In genomic region chr6:42880871-42881270, GRCh38 we compare ENCODE assay signal across 9 cellular contexts. TPM values are rescaled to one million over a fixed set of nuclear protein-coding genes. Genes with fewer than 3 reads are reported as not detected.
A peak's percentile ranks its signal among the peaks of the same experiment; 100 is the strongest.
DNase-seq lines count a peak whose midpoint lies in the region; ATAC-seq and TF ChIP-seq lines count a peak whose summit lies in the region.
"Not testable (repeated sequence)": the region's sequence is repeated elsewhere in the genome, so short reads cannot be mapped to it uniquely, and the experiment has no call there.
"Had no signal": no experiment of that assay in that cellular context is flagged by ENCODE, and none has a peak within 500 bp of the region (broad histone marks: within the 10 kb centered on the region; RNA-seq: fewer than 3 reads in every experiment).

No MANE protein-coding gene starts in this region.

- not testable (repeated sequence) for H2BK15ac ChIP-seq in mesenchymal stem cell (ENCODE audit: low read depth, poor library complexity, severe bottlenecking)

- not testable (repeated sequence) for H3K18ac ChIP-seq in mesenchymal stem cell (ENCODE audit: low read depth in 1 of 2, low read length in 2 of 2)

- H2AFZ ChIP-seq in mesenchymal stem cell (ENCODE audit: low read depth, low read length) = not testable (repeated sequence)

- DNase-seq in NAMALWA (ENCODE audit: low spot score) = peak; percentile 59
- not testable (repeated sequence) for DNase-seq in activated CD4-positive, alpha-beta T cell treated with anti-CD3 and anti-CD28 coated beads for 36 hours; fibroblast of mammary gland (ENCODE audit: low read depth); mesenchymal stem cell

- not testable (repeated sequence) for H3K9me3 ChIP-seq in mesenchymal stem cell (ENCODE audit: control insufficient read depth, low read length)

- TF ChIP-seq CTCF in brain (conservative IDR thresholded peaks at IDR 0.05); fibroblast of mammary gland (conservative IDR thresholded peaks at IDR 0.05; ENCODE audit: control insufficient read depth, insufficient read depth, low read depth, low read length): not testable (repeated sequence)

- not testable (repeated sequence) for H4K8ac ChIP-seq in mesenchymal stem cell (ENCODE audit: low read length)

- H2BK12ac ChIP-seq in mesenchymal stem cell (ENCODE audit: low read length in 2 of 2) = not testable (repeated sequence)

- not testable (repeated sequence) for H3K14ac ChIP-seq in mesenchymal stem cell (ENCODE audit: low read length in 2 of 2)

- POLR2A ChIA-PET in activated CD4-positive, alpha-beta T cell treated with anti-CD3 and anti-CD28 coated beads for 36 hours (lab: Charles Lee) = interaction anchor here (0.6 to 3.3 kb wide), 5 partner anchors 8 to 155 kb away, joined by 3 to 16 read pairs (median 4); partner anchors contain the start of genes PPP2R5D and TBCC

- CTCF ChIA-PET in activated CD4-positive, alpha-beta T cell treated with anti-CD3 and anti-CD28 coated beads for 36 hours (lab: Charles Lee) = interaction anchor here (1.1 to 1.8 kb wide), 2 partner anchors 9 to 155 kb away, joined by 5 read pairs; a partner anchor contains a TSS

- peak overlapping the region; percentile 100 for H3K27ac Mint-ChIP-seq in activated CD4-positive, alpha-beta T cell treated with anti-CD3 and anti-CD28 coated beads for 36 hours
- H3K27ac Mint-ChIP-seq in brain = peak overlapping the region; percentile 98 to 100 (median 99)

- not testable (repeated sequence) for H3K9me3 Mint-ChIP-seq in activated CD4-positive, alpha-beta T cell treated with anti-CD3 and anti-CD28 coated beads for 36 hours (ENCODE audit: low read depth); brain

- not testable (repeated sequence) for H4K91ac ChIP-seq in mesenchymal stem cell (ENCODE audit: low read length)

- peaks cover 43% of the 10 kb centered on the region for H3K36me3 Mint-ChIP-seq in activated CD4-positive, alpha-beta T cell treated with anti-CD3 and anti-CD28 coated beads for 36 hours (ENCODE audit: low read depth)
- H3K36me3 Mint-ChIP-seq in brain = peaks cover 35% of the 10 kb centered on the region

- H3K27me3 ChIP-seq in mesenchymal stem cell (ENCODE audit: control insufficient read depth in 1 of 2, insufficient read depth in 1 of 2, low read length in 2 of 2); rectal smooth muscle tissue (ENCODE audit: control insufficient read depth, insufficient read depth, low read length): not testable (repeated sequence)

- not testable (repeated sequence) for H3K4ac ChIP-seq in mesenchymal stem cell (ENCODE audit: low read depth in 1 of 2, low read length in 2 of 2)

- H3K79me1 ChIP-seq in mesenchymal stem cell (replicated peaks; ENCODE audit: low read length, poor library complexity, severe bottlenecking) = not testable (repeated sequence)

- H2BK5ac ChIP-seq in mesenchymal stem cell (ENCODE audit: low read depth, low read length, poor library complexity, severe bottlenecking) = not testable (repeated sequence)

- H3K36me3 ChIP-seq in mesenchymal stem cell (ENCODE audit: control insufficient read depth in 1 of 2, insufficient read depth in 2 of 2, low read depth in 1 of 2, low read length in 2 of 2) (peaks cover 32 to 42% of the 10 kb centered on the region in 2 experiments), rectal smooth muscle tissue (ENCODE audit: control insufficient read depth, insufficient read depth, low read length) (peaks cover 21% of the 10 kb centered on the region)
- H3K36me3 ChIP-seq in urinary bladder (ENCODE audit: insufficient read depth) = not testable (repeated sequence)

- H3K23ac ChIP-seq in mesenchymal stem cell (ENCODE audit: low read length in 2 of 2) = not testable (repeated sequence)

- intact Hi-C loops in activated CD4-positive, alpha-beta T cell treated with anti-CD3 and anti-CD28 coated beads for 36 hours (cut with DNase I, micrococcal nuclease) = loop anchor here in 1 of 2 experiments (1.0 kb wide), 1 partner anchor 9 kb away; a partner anchor contains a TSS

- peaks cover 26% of the 10 kb centered on the region for H3K4me1 Mint-ChIP-seq in activated CD4-positive, alpha-beta T cell treated with anti-CD3 and anti-CD28 coated beads for 36 hours
- peaks cover 32% of the 10 kb centered on the region for H3K4me1 Mint-ChIP-seq in brain

- 98% methylated on average over 12 of the region's 12 CpGs for WGBS in mesenchymal stem cell
- 90% methylated on average over 12 of the region's 12 CpGs for WGBS in urinary bladder

- H3K9ac ChIP-seq in mesenchymal stem cell (ENCODE audit: low read length) (peak overlapping the region; percentile 96), rectal smooth muscle tissue (ENCODE audit: low read length) (peak overlapping the region; percentile 40)

- H2BK120ac ChIP-seq in mesenchymal stem cell (ENCODE audit: low read depth, low read length) = not testable (repeated sequence)

- H3K4me3 ChIP-seq in GM08714 (ENCODE audit: low read length) (peak overlapping the region; percentile 96), fibroblast of mammary gland (ENCODE audit: control insufficient read depth, low read depth, low read length) (peak overlapping the region; percentile 97), mesenchymal stem cell (ENCODE audit: insufficient read depth in 1 of 2, low read depth in 1 of 2, low read length in 2 of 2) (peak overlapping the region in 1 of 2 experiments; percentile 91), rectal smooth muscle tissue (ENCODE audit: low read length) (peak overlapping the region; percentile 98), urinary bladder (ENCODE audit: low read depth, low read length) (peak overlapping the region; percentile 3)

- not testable (repeated sequence) for H2AK5ac ChIP-seq in mesenchymal stem cell (ENCODE audit: low read length, severe bottlenecking)

- H3K27me3 Mint-ChIP-seq in activated CD4-positive, alpha-beta T cell treated with anti-CD3 and anti-CD28 coated beads for 36 hours; brain: not testable (repeated sequence)

- peak overlapping the region; percentile 99 for H3K4me3 Mint-ChIP-seq in activated CD4-positive, alpha-beta T cell treated with anti-CD3 and anti-CD28 coated beads for 36 hours
- peak overlapping the region; percentile 92 to 97 (median 97) for H3K4me3 Mint-ChIP-seq in brain

- ATAC-seq in activated CD4-positive, alpha-beta T cell treated with anti-CD3 and anti-CD28 coated beads for 36 hours = not testable (repeated sequence)

- H3K4me1 ChIP-seq in mesenchymal stem cell (ENCODE audit: control insufficient read depth, insufficient read depth, low read depth, low read length); rectal smooth muscle tissue (ENCODE audit: control insufficient read depth, insufficient read depth, low read length); urinary bladder (ENCODE audit: insufficient read depth): not testable (repeated sequence)

- peak overlapping the region; percentile 66 for H3K4me2 ChIP-seq in mesenchymal stem cell (ENCODE audit: low read length, poor library complexity, severe bottlenecking)

- not testable (repeated sequence) for H3K27ac ChIP-seq in mesenchymal stem cell (ENCODE audit: low read length, poor library complexity, severe bottlenecking); urinary bladder (ENCODE audit: low read depth)
- H3K27ac ChIP-seq in rectal smooth muscle tissue (ENCODE audit: low read depth, low read length) = peak overlapping the region; percentile 98

RNA-seq across cellular contexts. Expression of gene RPL7L1, which starts 1.5 kb away (rescaled TPM):
- 100 to 1,000 TPM; 124 to 152 TPM for total RNA-seq in activated CD4-positive, alpha-beta T cell treated with anti-CD3 and anti-CD28 coated beads for 36 hours
- 116 TPM for polyA plus RNA-seq in brain (ENCODE audit: insufficient read depth, low read depth, low replicate concordance)
- polyA plus RNA-seq in mesenchymal stem cell (2013, experiment 1 of 2) = 58.1 TPM
- 59.5 TPM for polyA plus RNA-seq in mesenchymal stem cell (2013, experiment 2 of 2)
- 96.9 TPM for total RNA-seq in urinary bladder
- 48.8 TPM for polyA plus RNA-seq in urinary bladder

RNA-seq across cellular contexts. Expression of gene PTCRA, which starts 35.0 kb away (rescaled TPM):
- not detected for total RNA-seq in activated CD4-positive, alpha-beta T cell treated with anti-CD3 and anti-CD28 coated beads for 36 hours
- polyA plus RNA-seq in brain (ENCODE audit: insufficient read depth, low read depth, low replicate concordance) (not detected), urinary bladder (not detected)
- polyA plus RNA-seq in mesenchymal stem cell (2013, experiment 1 of 2) = 0.06 TPM
- polyA plus RNA-seq in mesenchymal stem cell (2013, experiment 2 of 2) = not detected
- not detected for total RNA-seq in urinary bladder
- total RNA-seq: LHCN-M2 had no signal

RNA-seq across cellular contexts. Expression of gene CNPY3, which starts 48.4 kb away (rescaled TPM):
- total RNA-seq in activated CD4-positive, alpha-beta T cell treated with anti-CD3 and anti-CD28 coated beads for 36 hours = 10 to 100 TPM; 33.0 to 34.3 TPM
- polyA plus RNA-seq in brain (ENCODE audit: insufficient read depth, low read depth, low replicate concordance) (85.8 TPM), urinary bladder (43.8 TPM)
- polyA plus RNA-seq in mesenchymal stem cell (2013, experiment 1 of 2) = 32.7 TPM
- polyA plus RNA-seq in mesenchymal stem cell (2013, experiment 2 of 2) = 33.3 TPM
- 15.8 TPM for total RNA-seq in urinary bladder
